ENCODE assay signal across 23 cellular contexts in the genomic region with DNA sequence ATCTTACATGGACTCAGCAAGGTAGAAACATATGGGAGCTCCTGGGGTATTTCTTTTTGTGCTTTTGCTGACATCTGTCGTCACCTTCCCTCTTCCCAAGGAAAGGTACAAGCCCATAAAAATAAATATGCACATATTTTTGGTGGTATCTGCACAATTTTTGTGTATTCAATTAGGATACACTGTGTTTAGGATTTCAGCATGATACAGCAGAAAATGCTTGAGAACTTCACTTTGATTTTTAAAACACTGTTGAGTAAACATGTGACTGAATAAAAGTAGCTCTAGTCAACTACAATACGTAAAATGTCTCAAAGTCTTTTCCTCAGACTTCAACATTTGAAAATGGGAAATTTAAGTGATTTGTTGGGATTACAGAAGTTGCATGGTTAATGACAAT.
"Had no signal": no experiment of that assay in that cellular context is flagged by ENCODE, and none has a peak within 500 bp of the region (broad histone marks: within the 10 kb centered on the region; RNA-seq: fewer than 3 reads in every experiment).

No MANE protein-coding gene starts in this region.

- H3K9me3 ChIP-seq: neutrophil, ovary, prostate gland, stomach, suprapubic skin, tibial nerve had no signal

- H3K36me3 ChIP-seq: cardiac muscle cell, neutrophil, ovary, prostate gland, stomach, suprapubic skin, tibial nerve had no signal

- FAIRE-seq: endometrium, frontal cortex had no signal

- H3K27me3 Mint-ChIP-seq: activated T-helper 17 cell treated with anti-CD3 and anti-CD28 coated beads, Interleukin-2, amount 50 U/mL, for 72 hours; dendritic cell treated with granulocyte-macrophage colony-stimulating factor and Interleukin-4, amounts not matched to agents 40 ng/mL and 50 ng/mL, for 4 days; memory B cell; natural killer cell treated with Interleukin-12 subunit alpha and Interleukin-12 subunit beta and Interleukin-15 and Interleukin-18, amount 100 ng/mL, for 72 hours had no signal

- ATAC-seq: activated naive CD4-positive, alpha-beta T cell treated with anti-CD3 and anti-CD28 coated beads, Interleukin-2, amount 50 U/mL, for 72 hours; activated T-helper 17 cell treated with anti-CD3 and anti-CD28 coated beads, Interleukin-2, amount 50 U/mL, for 72 hours; natural killer cell treated with Interleukin-12 subunit alpha and Interleukin-12 subunit beta and Interleukin-15 and Interleukin-18, amount 100 ng/mL, for 72 hours; stimulated activated effector memory CD8-positive, alpha-beta T cell treated with anti-CD3 and anti-CD28 coated beads, Interleukin-12 subunit alpha, Interleukin-12 subunit beta, amount 100 ng/mL, for 72 hours had no signal

- H3K4me1 Mint-ChIP-seq: activated T-helper 17 cell treated with anti-CD3 and anti-CD28 coated beads, Interleukin-2, amount 50 U/mL, for 72 hours; stimulated activated effector memory CD8-positive, alpha-beta T cell treated with anti-CD3 and anti-CD28 coated beads, Interleukin-12 subunit alpha, Interleukin-12 subunit beta, amount 100 ng/mL, for 72 hours had no signal

- H3K4me3 ChIP-seq: cardiac muscle cell, ovary, prostate gland, stomach, suprapubic skin, tibial nerve had no signal

- H3K27ac Mint-ChIP-seq: activated naive CD4-positive, alpha-beta T cell treated with anti-CD3 and anti-CD28 coated beads, Interleukin-2, amount 50 U/mL, for 72 hours; activated T-helper 17 cell treated with anti-CD3 and anti-CD28 coated beads, Interleukin-2, amount 50 U/mL, for 72 hours; dendritic cell treated with granulocyte-macrophage colony-stimulating factor and Interleukin-4, amounts not matched to agents 40 ng/mL and 50 ng/mL, for 4 days; memory B cell; natural killer cell treated with Interleukin-12 subunit alpha and Interleukin-12 subunit beta and Interleukin-15 and Interleukin-18, amount 100 ng/mL, for 72 hours; stimulated activated effector memory CD8-positive, alpha-beta T cell treated with anti-CD3 and anti-CD28 coated beads, Interleukin-12 subunit alpha, Interleukin-12 subunit beta, amount 100 ng/mL, for 72 hours had no signal

- H3K27ac ChIP-seq: cardiac muscle cell, neutrophil, ovary, prostate gland, stomach, suprapubic skin, tibial nerve had no signal

- H3K9me3 Mint-ChIP-seq: activated T-helper 17 cell treated with anti-CD3 and anti-CD28 coated beads, Interleukin-2, amount 50 U/mL, for 72 hours had no signal

- H3K36me3 Mint-ChIP-seq: memory B cell; stimulated activated effector memory CD8-positive, alpha-beta T cell treated with anti-CD3 and anti-CD28 coated beads, Interleukin-12 subunit alpha, Interleukin-12 subunit beta, amount 100 ng/mL, for 72 hours had no signal

- H3K4me3 Mint-ChIP-seq: activated T-helper 17 cell treated with anti-CD3 and anti-CD28 coated beads, Interleukin-2, amount 50 U/mL, for 72 hours; dendritic cell treated with granulocyte-macrophage colony-stimulating factor and Interleukin-4, amounts not matched to agents 40 ng/mL and 50 ng/mL, for 4 days; memory B cell; natural killer cell treated with Interleukin-12 subunit alpha and Interleukin-12 subunit beta and Interleukin-15 and Interleukin-18, amount 100 ng/mL, for 72 hours; stimulated activated effector memory CD8-positive, alpha-beta T cell treated with anti-CD3 and anti-CD28 coated beads, Interleukin-12 subunit alpha, Interleukin-12 subunit beta, amount 100 ng/mL, for 72 hours had no signal

- DNase-seq: activated CD4-positive, alpha-beta T cell treated with anti-CD3 and anti-CD28 coated beads for 1 hour; activated CD4-positive, alpha-beta T cell treated with anti-CD3 and anti-CD28 coated beads, Interleukin-2, amount 50 U/mL, for 1 hour; activated T-cell treated with anti-CD3 and anti-CD28 coated beads, Interleukin-2, amount 50 U/mL, for 1 hour; effector CD4-positive, alpha-beta T cell; erythroblast; hippocampal formation; ovary; stimulated activated CD4-positive, alpha-beta T cell treated with anti-CD3 and anti-CD28 coated beads, Interleukin-2, amount 100 ng/mL, for 24 hours; stomach; T-helper 1 cell had no signal

- H3K4me1 ChIP-seq: prostate gland, stomach, suprapubic skin, tibial nerve had no signal

- H3K27me3 ChIP-seq: cardiac muscle cell, neutrophil, stomach, suprapubic skin, tibial nerve had no signal
